In genomic region chr4:16524379-16524778, GRCh38 we compare ENCODE assay signal across 26 cellular contexts.
"Had no signal": no experiment of that assay in that cellular context is flagged by ENCODE, and none has a peak within 500 bp of the region (broad histone marks: within the 10 kb centered on the region; RNA-seq: fewer than 3 reads in every experiment).

No MANE protein-coding gene starts in this region.

- H3K4me3 ChIP-seq: neural progenitor cell, ovary, psoas muscle, right lobe of liver, sigmoid colon, suprapubic skin, testis, tibial artery, transverse colon, upper lobe of right lung, uterus had no signal

- H3K4me3 Mint-ChIP-seq: natural killer cell; nephron; neural progenitor cell; stimulated activated memory B cell treated with anti-CD40 and anti-IgM and Interleukin-4, amounts not matched to agents 10 μg/mL and 1 μg/mL and 100 μg/mL, for 72 hours; stimulated activated naive CD8-positive, alpha-beta T cell treated with anti-CD3 and anti-CD28 coated beads, Interleukin-15, amount 100 ng/mL, for 72 hours; type B pancreatic cell had no signal

- H3K36me3 ChIP-seq: neural progenitor cell, ovary, right lobe of liver, sigmoid colon, suprapubic skin, tibial artery, transverse colon, upper lobe of right lung, uterus had no signal

- DNase-seq: natural killer cell; occipital lobe; ovary; psoas muscle; right lobe of liver; sigmoid colon; small intestine; stimulated activated CD4-positive, alpha-beta T cell treated with anti-CD3 and anti-CD28 coated beads, Interleukin-15, amount 100 ng/mL, for 24 hours; stimulated activated CD4-positive, alpha-beta T cell treated with anti-CD3 and anti-CD28 coated beads, Interleukin-4, amount 100 ng/mL, for 1 hour; stimulated activated CD4-positive, alpha-beta T cell treated with anti-CD3 and anti-CD28 coated beads, Interleukin-4, amount 100 ng/mL, for 4 hours; stimulated activated CD8-positive, alpha-beta memory T cell treated with anti-CD3 and anti-CD28 coated beads, Interleukin-4, amount 100 ng/mL, for 48 hours; stimulated activated naive CD4-positive, alpha-beta T cell; stimulated activated naive CD8-positive, alpha-beta T cell treated with anti-CD3 and anti-CD28 coated beads, Interleukin-15, amount 100 ng/mL, for 72 hours; stimulated activated naive CD8-positive, alpha-beta T cell treated with anti-CD3 and anti-CD28 coated beads, Interleukin-15, Interleukin-2, amounts not matched to agents 100 U/mL and 50 U/mL, for 24 hours; testis; tibial artery; transverse colon; upper lobe of right lung had no signal

- H3K4me1 Mint-ChIP-seq: natural killer cell; neural progenitor cell; stimulated activated memory B cell treated with anti-CD40 and anti-IgM and Interleukin-4, amounts not matched to agents 10 μg/mL and 1 μg/mL and 100 μg/mL, for 72 hours; stimulated activated naive CD8-positive, alpha-beta T cell treated with anti-CD3 and anti-CD28 coated beads, Interleukin-15, amount 100 ng/mL, for 72 hours had no signal

- H3K27me3 ChIP-seq: neural progenitor cell, ovary, right lobe of liver, sigmoid colon, suprapubic skin, testis, tibial artery, transverse colon, upper lobe of right lung, uterus had no signal

- H3K27me3 Mint-ChIP-seq: stimulated activated memory B cell treated with anti-CD40 and anti-IgM and Interleukin-4, amounts not matched to agents 10 μg/mL and 1 μg/mL and 100 μg/mL, for 72 hours; stimulated activated naive CD8-positive, alpha-beta T cell treated with anti-CD3 and anti-CD28 coated beads, Interleukin-15, amount 100 ng/mL, for 72 hours had no signal

- H3K9me3 Mint-ChIP-seq: natural killer cell; nephron; neural progenitor cell; stimulated activated memory B cell treated with anti-CD40 and anti-IgM and Interleukin-4, amounts not matched to agents 10 μg/mL and 1 μg/mL and 100 μg/mL, for 72 hours; stimulated activated naive CD8-positive, alpha-beta T cell treated with anti-CD3 and anti-CD28 coated beads, Interleukin-15, amount 100 ng/mL, for 72 hours; type B pancreatic cell had no signal

- ATAC-seq: natural killer cell; right lobe of liver; stimulated activated memory B cell treated with anti-CD40 and anti-IgM and Interleukin-4, amounts not matched to agents 10 μg/mL and 1 μg/mL and 100 μg/mL, for 72 hours; stimulated activated naive CD8-positive, alpha-beta T cell treated with anti-CD3 and anti-CD28 coated beads, Interleukin-15, amount 100 ng/mL, for 72 hours; stimulated activated naive CD8-positive, alpha-beta T cell treated with anti-CD3 and anti-CD28 coated beads, Interleukin-15, Interleukin-2, amounts not matched to agents 100 U/mL and 50 U/mL, for 24 hours had no signal

- FAIRE-seq: small intestine had no signal

- H3K27ac Mint-ChIP-seq: natural killer cell; nephron; neural progenitor cell; progenitor cell of endocrine pancreas; stimulated activated memory B cell treated with anti-CD40 and anti-IgM and Interleukin-4, amounts not matched to agents 10 μg/mL and 1 μg/mL and 100 μg/mL, for 72 hours; type B pancreatic cell had no signal

- H3K27ac ChIP-seq: neural progenitor cell, ovary, parathyroid adenoma, psoas muscle, right lobe of liver, sigmoid colon, suprapubic skin, testis, tibial artery, transverse colon, upper lobe of right lung had no signal

- H3K36me3 Mint-ChIP-seq: natural killer cell; neural progenitor cell; stimulated activated memory B cell treated with anti-CD40 and anti-IgM and Interleukin-4, amounts not matched to agents 10 μg/mL and 1 μg/mL and 100 μg/mL, for 72 hours; type B pancreatic cell had no signal
